18 cellular contexts compared by ENCODE assay signal in the genomic region with DNA sequence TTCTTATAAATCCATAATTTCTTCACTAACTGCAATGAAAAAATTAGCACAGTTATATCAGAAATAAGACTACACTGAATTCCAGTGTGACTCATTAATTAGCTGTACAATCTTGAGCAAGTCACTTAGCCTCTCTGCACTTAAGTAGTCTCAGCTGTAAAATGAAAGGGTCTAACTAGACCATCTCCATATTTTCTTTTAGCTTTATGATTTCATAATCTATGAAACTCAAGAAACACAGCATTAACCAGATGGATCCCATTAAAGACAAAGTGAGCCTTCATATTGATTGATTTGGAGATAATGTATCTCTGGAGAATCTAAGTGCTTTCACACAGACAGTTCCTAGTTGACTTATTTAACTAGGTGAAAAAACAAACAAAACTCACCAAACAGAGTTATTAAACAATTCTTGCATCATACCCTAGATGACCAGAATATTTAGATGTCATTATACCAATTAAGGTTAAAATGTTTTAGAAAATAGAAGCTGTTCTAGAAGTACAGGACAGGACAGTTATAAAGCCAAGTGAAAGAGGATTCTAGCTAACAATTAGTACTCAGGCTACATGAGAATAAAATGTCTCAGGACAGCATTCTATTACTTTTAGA. TPM values are rescaled to one million over a fixed set of nuclear protein-coding genes. Genes with fewer than 3 reads are reported as not detected.
A peak's percentile ranks its signal among the peaks of the same experiment; 100 is the strongest.
DNase-seq lines count a peak whose midpoint lies in the region; ATAC-seq and TF ChIP-seq lines count a peak whose summit lies in the region.
"Had no signal": no experiment of that assay in that cellular context is flagged by ENCODE, and none has a peak within 500 bp of the region (broad histone marks: within the 10 kb centered on the region; RNA-seq: fewer than 3 reads in every experiment).

No MANE protein-coding gene starts in this region.

- CTCF ChIA-PET in MCF 10A (lab: Yijun Ruan, JAX): interaction anchor here (1.0 kb wide), 1 partner anchor 13 kb away, joined by 6 read pairs; no protein-coding TSS in a partner anchor
- CTCF ChIA-PET in mammary epithelial cell (lab: Charles Lee; ENCODE audit: low non-redundant PET): no interaction called here

- H3K79me2 ChIP-seq in mammary epithelial cell (ENCODE audit: insufficient read depth, low read length): peaks cover 94% of the 10 kb centered on the region

- dilution Hi-C loops in mammary epithelial cell (cut with HindIII; ENCODE audit: low sequenced_read_pairs): no loop called here

- TF ChIP-seq POLR2A in suprapubic skin (IDR thresholded peaks at IDR 0.05) (no peak), prostate gland (IDR thresholded peaks at IDR 0.05) (no peak)

- H3K9ac ChIP-seq in mammary epithelial cell (ENCODE audit: insufficient read depth, low read length): no peak overlapping the region
- H3K9ac ChIP-seq: parathyroid adenoma had no signal

- no peaks in the 10 kb centered on the region for H3K4me1 ChIP-seq in mammary epithelial cell (ENCODE audit: insufficient read depth, low read length)
- H3K4me1 ChIP-seq in suprapubic skin: peaks cover 22% of the 10 kb centered on the region
- H3K4me1 ChIP-seq in prostate gland (replicated peaks): no peaks in the 10 kb centered on the region
- H3K4me1 ChIP-seq: parathyroid adenoma had no signal

- no peaks in the 10 kb centered on the region for H3K9me3 Mint-ChIP-seq in MCF 10A (ENCODE audit: unreplicated experiment)
- no peaks in the 10 kb centered on the region for H3K9me3 Mint-ChIP-seq in activated T-cell treated with anti-CD3 and anti-CD28 coated beads, Interleukin-2, amount 50 U/mL, for 4 hours
- H3K9me3 Mint-ChIP-seq: activated CD4-positive, alpha-beta memory T cell treated with anti-CD3 and anti-CD28 coated beads for 36 hours had no signal

- H4K20me1 ChIP-seq in mammary epithelial cell (ENCODE audit: insufficient read depth, low read length): no peaks in the 10 kb centered on the region

- DNase-seq in MCF 10A (ENCODE audit: unreplicated experiment) (peak; percentile 9), mammary epithelial cell (no peak), amniotic epithelial cell (ENCODE audit: low read depth) (peak; percentile 52), fibroblast of the conjunctiva (ENCODE audit: low read depth) (peak; percentile 3), suprapubic skin (ENCODE audit: low spot score in 2 of 2) (no peak), prostate gland (ENCODE audit: low spot score) (no peak)
- no peak for DNase-seq in activated T-cell treated with anti-CD3 and anti-CD28 coated beads, Interleukin-2, amount 50 U/mL, for 4 hours
- DNase-seq: activated CD4-positive, alpha-beta memory T cell treated with anti-CD3 and anti-CD28 coated beads for 36 hours; activated T-cell treated with anti-CD3 and anti-CD28 coated beads, Interleukin-2, amount 50 U/mL, for 48 hours; adrenal gland; GDM1; hippocampal formation; left cardiac atrium; NCI-H345; stimulated activated naive CD8-positive, alpha-beta T cell treated with anti-CD3 and anti-CD28 coated beads, Interleukin-15, Interleukin-2, amounts not matched to agents 100 U/mL and 50 U/mL, for 24 hours had no signal

- no peak overlapping the region for H3K4me2 ChIP-seq in mammary epithelial cell (ENCODE audit: insufficient read depth, low read depth, low read length)

- no peaks in the 10 kb centered on the region for H3K27me3 Mint-ChIP-seq in MCF 10A (ENCODE audit: insufficient read depth, unreplicated experiment)
- no peaks in the 10 kb centered on the region for H3K27me3 Mint-ChIP-seq in activated T-cell treated with anti-CD3 and anti-CD28 coated beads, Interleukin-2, amount 50 U/mL, for 4 hours (ENCODE audit: low read depth)
- H3K27me3 Mint-ChIP-seq: activated CD4-positive, alpha-beta memory T cell treated with anti-CD3 and anti-CD28 coated beads for 36 hours had no signal

- no peak for TF ChIP-seq CTCF in MCF 10A (IDR thresholded peaks at IDR 0.05; ENCODE audit: unreplicated experiment)
- TF ChIP-seq CTCF in mammary epithelial cell (conservative IDR thresholded peaks at IDR 0.05 in 1 of 2, IDR thresholded peaks at IDR 0.05 in 1 of 2; ENCODE audit: extremely low read depth in 1 of 2, insufficient read depth in 1 of 2, low read depth in 1 of 2, low read length in 2 of 2): no peak
- TF ChIP-seq CTCF in suprapubic skin (IDR thresholded peaks at IDR 0.05): no peak
- TF ChIP-seq CTCF in prostate gland (IDR thresholded peaks at IDR 0.05): no peak

- no TSS peak for BruUV-seq in MCF 10A (replicated peaks; lab: Mats Ljungman, UMichigan)
- no TSS peak for BruUV-seq in mammary epithelial cell (replicated peaks; lab: Mats Ljungman, UMichigan)

- in situ Hi-C loops in mammary epithelial cell (cut with MboI; ENCODE audit: low sequenced_read_pairs in 2 of 2): no loop called here

- H3K4me3 Mint-ChIP-seq in MCF 10A (ENCODE audit: unreplicated experiment): no peak overlapping the region
- no peak overlapping the region for H3K4me3 Mint-ChIP-seq in activated T-cell treated with anti-CD3 and anti-CD28 coated beads, Interleukin-2, amount 50 U/mL, for 4 hours
- H3K4me3 Mint-ChIP-seq: activated CD4-positive, alpha-beta memory T cell treated with anti-CD3 and anti-CD28 coated beads for 36 hours had no signal

- H3K27ac ChIP-seq in mammary epithelial cell (ENCODE audit: insufficient read depth, low read depth, low read length) (no peak overlapping the region), suprapubic skin (peak overlapping the region; percentile 24), prostate gland (no peak overlapping the region)
- H3K27ac ChIP-seq: adrenal gland, parathyroid adenoma had no signal

- H2AFZ ChIP-seq in mammary epithelial cell (ENCODE audit: low read depth, low read length): no peak overlapping the region
- H2AFZ ChIP-seq: parathyroid adenoma had no signal

- no peak for TF ChIP-seq EP300 in suprapubic skin (IDR thresholded peaks at IDR 0.05)

- peaks cover 16% of the 10 kb centered on the region for H3K4me1 Mint-ChIP-seq in MCF 10A (ENCODE audit: insufficient read depth, unreplicated experiment)
- peaks cover 24% of the 10 kb centered on the region for H3K4me1 Mint-ChIP-seq in activated T-cell treated with anti-CD3 and anti-CD28 coated beads, Interleukin-2, amount 50 U/mL, for 4 hours (ENCODE audit: low read depth)

- no peak overlapping the region for H3K27ac Mint-ChIP-seq in MCF 10A (ENCODE audit: low read depth, unreplicated experiment)
- H3K27ac Mint-ChIP-seq: activated CD4-positive, alpha-beta memory T cell treated with anti-CD3 and anti-CD28 coated beads for 36 hours had no signal

- ATAC-seq in activated T-cell treated with anti-CD3 and anti-CD28 coated beads, Interleukin-2, amount 50 U/mL, for 4 hours: no peak
- no peak for ATAC-seq in GM21367 (IDR thresholded peaks at IDR 0.05; ENCODE audit: unreplicated experiment)
- ATAC-seq: HCT116; stimulated activated naive CD8-positive, alpha-beta T cell treated with anti-CD3 and anti-CD28 coated beads, Interleukin-15, Interleukin-2, amounts not matched to agents 100 U/mL and 50 U/mL, for 24 hours had no signal

- no peaks in the 10 kb centered on the region for H3K27me3 ChIP-seq in mammary epithelial cell (ENCODE audit: insufficient read depth, low read length)
- no peaks in the 10 kb centered on the region for H3K27me3 ChIP-seq in suprapubic skin
- H3K27me3 ChIP-seq in prostate gland (replicated peaks; ENCODE audit: insufficient read depth): no peaks in the 10 kb centered on the region
- H3K27me3 ChIP-seq: adrenal gland had no signal

- H3K36me3 Mint-ChIP-seq in MCF 10A (ENCODE audit: insufficient read depth, unreplicated experiment): peaks cover 40% of the 10 kb centered on the region
- H3K36me3 Mint-ChIP-seq in activated T-cell treated with anti-CD3 and anti-CD28 coated beads, Interleukin-2, amount 50 U/mL, for 4 hours (ENCODE audit: insufficient read depth): peaks cover 10% of the 10 kb centered on the region

- POLR2A ChIA-PET in MCF 10A (lab: Yijun Ruan, JAX): interaction anchor here (0.7 to 1.7 kb wide), 9 partner anchors 10 to 182 kb away, joined by 3 to 15 read pairs (median 3); a partner anchor contains a TSS

- intact Hi-C loops in MCF 10A (cut with micrococcal nuclease): no loop called here
- intact Hi-C loops in mammary epithelial cell (cut with micrococcal nuclease): no loop called here
- intact Hi-C loops in prostate gland (cut with DNase I): no loop called here

- H3K4me3 ChIP-seq in mammary epithelial cell (replicated peaks in 1 of 3; ENCODE audit: insufficient read depth in 1 of 3, low read depth in 2 of 3, low read length in 3 of 3) (no peak overlapping the region), suprapubic skin (no peak overlapping the region), prostate gland (no peak overlapping the region)
- H3K4me3 ChIP-seq: adrenal gland had no signal

- H3K9me3 ChIP-seq in mammary epithelial cell (replicated peaks; ENCODE audit: insufficient read depth, low read length) (no peaks in the 10 kb centered on the region), suprapubic skin (no peaks in the 10 kb centered on the region), prostate gland (no peaks in the 10 kb centered on the region)
- H3K9me3 ChIP-seq: adrenal gland had no signal

- H3K36me3 ChIP-seq in mammary epithelial cell (ENCODE audit: insufficient read depth, low read length): peaks cover 13% of the 10 kb centered on the region
- peaks cover 14% of the 10 kb centered on the region for H3K36me3 ChIP-seq in suprapubic skin
- H3K36me3 ChIP-seq in prostate gland: no peaks in the 10 kb centered on the region

RNA-seq across cellular contexts. Expression of a gene that starts 11.2 kb away (rescaled TPM):
- total RNA-seq in MCF 10A (2022) (29.1 and 31.0 TPM in 2 replicates), mammary epithelial cell (10 to 100 TPM; 43.9 to 61.0 TPM), suprapubic skin (10 to 100 TPM; 15.9 to 28.8 (median 23.9) TPM), prostate gland (10 to 100 TPM in 1 of 2 donors, 1 to 10 TPM in 1; 9.2 to 20.6 TPM)
- 19.7 TPM for polyA plus RNA-seq in mammary epithelial cell
- polyA minus RNA-seq in mammary epithelial cell: 30.5 TPM
- 10 to 100 TPM; 24.4 to 27.4 (median 25.1) TPM for total RNA-seq in activated T-cell treated with anti-CD3 and anti-CD28 coated beads, Interleukin-2, amount 50 U/mL, for 4 hours

RNA-seq across cellular contexts. Expression of a gene that starts 36.5 kb away (rescaled TPM):
- total RNA-seq in MCF 10A (2022) (8.6 and 22.2 TPM in 2 replicates), mammary epithelial cell (10 to 100 TPM in 1 of 2 donors, 1 to 10 TPM in 1; 4.7 to 26.3 TPM), suprapubic skin (10 to 100 TPM in 1 of 4 donors, 1 to 10 TPM in 3; 2.5 to 13.1 (median 3.0) TPM), prostate gland (1 to 10 TPM; 4.8 to 5.5 TPM)
- polyA plus RNA-seq in mammary epithelial cell: 96.3 TPM
- 86.4 TPM for polyA minus RNA-seq in mammary epithelial cell
- total RNA-seq in activated T-cell treated with anti-CD3 and anti-CD28 coated beads, Interleukin-2, amount 50 U/mL, for 4 hours: 10 to 100 TPM; 19.9 to 31.7 (median 20.8) TPM

RNA-seq across cellular contexts. Expression of a gene that starts 42.9 kb away (rescaled TPM):
- total RNA-seq in MCF 10A (2022) (19.8 and 26.0 TPM in 2 replicates), mammary epithelial cell (10 to 100 TPM; 15.3 to 28.4 TPM), suprapubic skin (10 to 100 TPM in 3 of 4 donors, 1 to 10 TPM in 1; 8.3 to 22.2 (median 13.0) TPM), prostate gland (10 to 100 TPM; 14.6 to 17.6 TPM)
- 14.0 TPM for polyA plus RNA-seq in mammary epithelial cell
- 15.3 TPM for polyA minus RNA-seq in mammary epithelial cell
- total RNA-seq in activated T-cell treated with anti-CD3 and anti-CD28 coated beads, Interleukin-2, amount 50 U/mL, for 4 hours: 10 to 100 TPM; 14.1 to 25.1 (median 20.1) TPM

Comparison
In these comparisons a context has a peak if more than half of its experiments do, and no peak if none do; other contexts are left out.
1. DNase-seq: peak in MCF 10A (single experiment), amniotic epithelial cell (single experiment) and fibroblast of the conjunctiva (single experiment); none in mammary epithelial cell (single experiment), suprapubic skin (0 of 2), activated T-cell treated with anti-CD3 and anti-CD28 coated beads, Interleukin-2, amount 50 U/mL, for 4 hours (single experiment) and prostate gland (single experiment).